1 cellular context compared by ENCODE assay signal in genomic region chr6:52503853-52504777, GRCh38.
TF ChIP-seq lines count a peak whose summit lies in the region.

No MANE protein-coding gene starts in this region.

TF ChIP-seq in K562, 482 proteins besides CTCF, POLR2A, EP300 and RAD21 (continued from another document):
- TF ChIP-seq TFAP4 (CRISPR knock-in tag; IDR thresholded peaks at IDR 0.05; ENCODE audit: borderline replicate concordance) = 0 out of 2 replicates have a peak, but pooled peaks have one; percentile 5
- TF ChIP-seq GABPB2 (CRISPR knock-in tag; conservative IDR thresholded peaks at IDR 0.05) = no peak
- TF ChIP-seq PHF8 (IDR thresholded peaks at IDR 0.05; ENCODE audit: borderline replicate concordance, low read length) = peak; percentile 22; the same call in 1 of the 2 replicates
- TF ChIP-seq RCOR1 (IDR thresholded peaks at IDR 0.05; ENCODE audit: borderline replicate concordance in 1 of 2, low read depth in 2 of 2, low read length in 2 of 2) = peak; percentile 24 to 78; a peak in 3 of 4 replicates
- no peak for TF ChIP-seq THAP7 (CRISPR knock-in tag; IDR thresholded peaks at IDR 0.05)
- peak; percentile 85 for TF ChIP-seq ARID1B (IDR thresholded peaks at IDR 0.05)
- TF ChIP-seq ZNF398 (CRISPR knock-in tag; IDR thresholded peaks at IDR 0.05) = no peak
- 0 out of 2 replicates have a peak, but pooled peaks have one; percentile 9 for TF ChIP-seq LARP7 (IDR thresholded peaks at IDR 0.05)
- TF ChIP-seq HES1 (IDR thresholded peaks at IDR 0.05; ENCODE audit: low read depth) = 0 out of 2 replicates have a peak, but pooled peaks have one; percentile 43
- TF ChIP-seq ARNT (IDR thresholded peaks at IDR 0.05) = 0 out of 4 replicates have a peak, but pooled peaks of 1 of the 2 experiments have one; percentile 71
- TF ChIP-seq CXXC5 (CRISPR knock-in tag; IDR thresholded peaks at IDR 0.05) = peak; percentile 48
- TF ChIP-seq TCF3 (CRISPR knock-in tag; IDR thresholded peaks at IDR 0.05) = peak; percentile 15; the same call in 1 of the 2 replicates
- peak; percentile 31; the same call in 1 of the 2 replicates for TF ChIP-seq NFRKB (IDR thresholded peaks at IDR 0.05; ENCODE audit: low read depth)
- 0 out of 2 replicates have a peak, but pooled peaks have one; percentile 19 for TF ChIP-seq CREB3 (tag; conservative IDR thresholded peaks at IDR 0.05; ENCODE audit: low read depth)
- 0 out of 4 replicates have a peak, but pooled peaks of 1 of the 2 experiments have one; percentile 36 for TF ChIP-seq ZNF639 (CRISPR knock-in tag; conservative IDR thresholded peaks at IDR 0.05 in 1 of 2, IDR thresholded peaks at IDR 0.05 in 1 of 2)
- 0 out of 2 replicates have a peak, but pooled peaks have one; percentile 35 for TF ChIP-seq ZNF589 (CRISPR knock-in tag; IDR thresholded peaks at IDR 0.05; ENCODE audit: low read depth)
- no peak for TF ChIP-seq ZSCAN29 (IDR thresholded peaks at IDR 0.05)
- TF ChIP-seq CBFA2T3 (IDR thresholded peaks at IDR 0.05) = peak; percentile 55
